8 cellular contexts compared by ENCODE assay signal in genomic region chr11:123062158-123062891, GRCh38. TPM values are rescaled to one million over a fixed set of nuclear protein-coding genes. Genes with fewer than 3 reads are reported as not detected.
A peak's percentile ranks its signal among the peaks of the same experiment; 100 is the strongest.
DNase-seq lines count a peak whose midpoint lies in the region; ATAC-seq, FAIRE-seq and TF ChIP-seq lines count a peak whose summit lies in the region.

No MANE protein-coding gene starts in this region.

- peak overlapping the region; percentile 99 for H3K4me3 Mint-ChIP-seq in T-helper 1 cell treated with Interleukin-12 subunit alpha and Interleukin-12 subunit beta and Interleukin-4 antibody, amounts not matched to agents 30 μg/mL and 1 μg/mL, for 36 hours
- H3K4me3 Mint-ChIP-seq in progenitor cell of endocrine pancreas (ENCODE audit: low read depth): peak overlapping the region; percentile 97

- peaks cover 80% of the 10 kb centered on the region for H3K4me1 ChIP-seq in left ventricle myocardium inferior

- no peaks in the 10 kb centered on the region for H3K9me3 ChIP-seq in left ventricle myocardium inferior (replicated peaks)

- peaks cover 57% of the 10 kb centered on the region for H3K36me3 Mint-ChIP-seq in T-helper 1 cell treated with Interleukin-12 subunit alpha and Interleukin-12 subunit beta and Interleukin-4 antibody, amounts not matched to agents 30 μg/mL and 1 μg/mL, for 36 hours (ENCODE audit: low read depth)
- peaks cover 41% of the 10 kb centered on the region for H3K36me3 Mint-ChIP-seq in progenitor cell of endocrine pancreas (ENCODE audit: insufficient read depth)

- H3K27ac Mint-ChIP-seq in T-helper 1 cell treated with Interleukin-12 subunit alpha and Interleukin-12 subunit beta and Interleukin-4 antibody, amounts not matched to agents 30 μg/mL and 1 μg/mL, for 36 hours: peak overlapping the region; percentile 99
- H3K27ac Mint-ChIP-seq in progenitor cell of endocrine pancreas: peak overlapping the region; percentile 99

- peak; percentile 90 for FAIRE-seq in GM12891 (lab: Jason Lieb, UNC)

- ATAC-seq in HG02884 (IDR thresholded peaks at IDR 0.05; ENCODE audit: unreplicated experiment): peak; percentile 76

- H3K27me3 ChIP-seq in left ventricle myocardium inferior (ENCODE audit: low read depth): no peaks in the 10 kb centered on the region

- peak; percentile 80 for DNase-seq in GM12891 (ENCODE audit: insufficient read length, low spot score)
- DNase-seq in NCI-H146 treated with DMSO at 0.1 percent for 48 hours (lab: John Stamatoyannopoulos, UW; ENCODE audit: unreplicated experiment): peak; percentile 100
- DNase-seq in amygdala (lab: John Stamatoyannopoulos, UW): peak; percentile 90 to 100 (median 100)
- DNase-seq in left ventricle myocardium inferior: peak; percentile 99
- DNase-seq in progenitor cell of endocrine pancreas (ENCODE audit: low spot score, unreplicated experiment): peak; percentile 98
- DNase-seq in ureter (ENCODE audit: low spot score): peak; percentile 100

- H3K27ac ChIP-seq in left ventricle myocardium inferior (replicated peaks): peak overlapping the region; percentile 100

- peaks cover 41% of the 10 kb centered on the region for H3K36me3 ChIP-seq in left ventricle myocardium inferior

- TF ChIP-seq CTCF in left ventricle myocardium inferior (IDR thresholded peaks at IDR 0.05; ENCODE audit: borderline replicate concordance) (peak; percentile 8), progenitor cell of endocrine pancreas (IDR thresholded peaks at IDR 0.05; ENCODE audit: unreplicated experiment) (no peak)

- H3K9me3 Mint-ChIP-seq in T-helper 1 cell treated with Interleukin-12 subunit alpha and Interleukin-12 subunit beta and Interleukin-4 antibody, amounts not matched to agents 30 μg/mL and 1 μg/mL, for 36 hours: no peaks in the 10 kb centered on the region
- H3K9me3 Mint-ChIP-seq in progenitor cell of endocrine pancreas (ENCODE audit: low read depth): no peaks in the 10 kb centered on the region

- peak; percentile 49 for TF ChIP-seq POLR2A in GM12891 (IDR thresholded peaks at IDR 0.05; ENCODE audit: low read depth, low read length)

- H3K4me1 Mint-ChIP-seq in T-helper 1 cell treated with Interleukin-12 subunit alpha and Interleukin-12 subunit beta and Interleukin-4 antibody, amounts not matched to agents 30 μg/mL and 1 μg/mL, for 36 hours (ENCODE audit: low read depth): peaks cover 48% of the 10 kb centered on the region
- peaks cover 43% of the 10 kb centered on the region for H3K4me1 Mint-ChIP-seq in progenitor cell of endocrine pancreas (ENCODE audit: low read depth)

- no peaks in the 10 kb centered on the region for H3K27me3 Mint-ChIP-seq in T-helper 1 cell treated with Interleukin-12 subunit alpha and Interleukin-12 subunit beta and Interleukin-4 antibody, amounts not matched to agents 30 μg/mL and 1 μg/mL, for 36 hours (ENCODE audit: low read depth)
- H3K27me3 Mint-ChIP-seq in progenitor cell of endocrine pancreas: no peaks in the 10 kb centered on the region

- peak overlapping the region; percentile 98 for H3K4me3 ChIP-seq in left ventricle myocardium inferior

- intact Hi-C loops in left ventricle myocardium inferior (cut with micrococcal nuclease): no loop called here

TF ChIP-seq in GM12891, 5 proteins besides CTCF, POLR2A, EP300 and RAD21:
- TF ChIP-seq TAF1 (IDR thresholded peaks at IDR 0.05; ENCODE audit: low read depth, low read length) (peak; percentile 85), PAX5 (IDR thresholded peaks at IDR 0.05; ENCODE audit: insufficient read depth, low read length, severe bottlenecking) (no peak), SPI1 (IDR thresholded peaks at IDR 0.05; ENCODE audit: low read depth, low read length) (peak; percentile 76)

RNA-seq across cellular contexts. Expression of gene HSPA8, which starts 0.4 kb away (rescaled TPM):
- polyA plus RNA-seq in GM12891 (2012; ENCODE audit: low read depth, missing spikeins): 1,692 TPM
- total RNA-seq in left ventricle myocardium inferior (1,405 TPM), progenitor cell of endocrine pancreas (1,127 and 1,140 TPM in 2 replicates), ureter (1,206 TPM)

Comparison
In these comparisons a context has a peak if more than half of its experiments do, and no peak if none do; other contexts are left out.
1. Peak in every context shown above with its lines: DNase-seq, ATAC-seq, H3K4me3 ChIP-seq and H3K27ac ChIP-seq.